9 cellular contexts compared by ENCODE assay signal in genomic region chr1:54069792-54070548, GRCh38. TPM values are rescaled to one million over a fixed set of nuclear protein-coding genes. Genes with fewer than 3 reads are reported as not detected.
DNase-seq lines count a peak whose midpoint lies in the region; ATAC-seq lines count a peak whose summit lies in the region.
"Had no signal": no experiment of that assay in that cellular context is flagged by ENCODE, and none has a peak within 500 bp of the region (broad histone marks: within the 10 kb centered on the region; RNA-seq: fewer than 3 reads in every experiment).

No MANE protein-coding gene starts in this region.

- no peak overlapping the region for H3K4me3 Mint-ChIP-seq in activated CD4-positive, alpha-beta T cell treated with anti-CD3 and anti-CD28 coated beads, Interleukin-2, amount 10 ng/mL, durations not matched to agents 24 days and 14 days
- H3K4me3 Mint-ChIP-seq in stimulated activated naive CD8-positive, alpha-beta T cell treated with anti-CD3 and anti-CD28 coated beads, Interleukin-15, amount 100 ng/mL, for 72 hours, result no peak overlapping the region

- no peaks in the 10 kb centered on the region for H3K9me3 Mint-ChIP-seq in activated CD4-positive, alpha-beta T cell treated with anti-CD3 and anti-CD28 coated beads, Interleukin-2, amount 10 ng/mL, durations not matched to agents 24 days and 14 days
- H3K9me3 Mint-ChIP-seq in stimulated activated naive CD8-positive, alpha-beta T cell treated with anti-CD3 and anti-CD28 coated beads, Interleukin-15, amount 100 ng/mL, for 72 hours, result no peaks in the 10 kb centered on the region

- DNase-seq in activated CD4-positive, alpha-beta T cell treated with anti-CD3 and anti-CD28 coated beads, Interleukin-2, amount 10 ng/mL, durations not matched to agents 24 days and 14 days, result peak; percentile 64
- DNase-seq in activated CD4-positive, alpha-beta T cell treated with anti-CD3 and anti-CD28 coated beads for 1 hour, result no peak
- DNase-seq in NCI-H446 treated with DMSO at 0.1 percent for 48 hours (lab: John Stamatoyannopoulos, UW), result peak; percentile 39
- peak; percentile 59 for DNase-seq in astrocyte of the hippocampus (ENCODE audit: low read depth, low spot score)
- DNase-seq in iPS-NIHi7 (ENCODE audit: extremely low spot score), result peak; percentile 56
- DNase-seq in stimulated activated naive CD8-positive, alpha-beta T cell treated with anti-CD3 and anti-CD28 coated beads, Interleukin-15, amount 100 ng/mL, for 72 hours, result no peak

- H3K27me3 Mint-ChIP-seq in activated CD4-positive, alpha-beta T cell treated with anti-CD3 and anti-CD28 coated beads, Interleukin-2, amount 10 ng/mL, durations not matched to agents 24 days and 14 days, result no peaks in the 10 kb centered on the region
- H3K27me3 Mint-ChIP-seq in stimulated activated naive CD8-positive, alpha-beta T cell treated with anti-CD3 and anti-CD28 coated beads, Interleukin-15, amount 100 ng/mL, for 72 hours, result no peaks in the 10 kb centered on the region

- H3K36me3 Mint-ChIP-seq in activated CD4-positive, alpha-beta T cell treated with anti-CD3 and anti-CD28 coated beads, Interleukin-2, amount 10 ng/mL, durations not matched to agents 24 days and 14 days (ENCODE audit: low read depth), result peaks cover 14% of the 10 kb centered on the region

- ATAC-seq in HG03095 (IDR thresholded peaks at IDR 0.05; ENCODE audit: unreplicated experiment) (peak; percentile 66), GM21381 (IDR thresholded peaks at IDR 0.05; ENCODE audit: unreplicated experiment) (no peak)
- peak; percentile 77 for ATAC-seq in stimulated activated naive CD8-positive, alpha-beta T cell treated with anti-CD3 and anti-CD28 coated beads, Interleukin-15, amount 100 ng/mL, for 72 hours

- no peaks in the 10 kb centered on the region for H3K4me1 Mint-ChIP-seq in activated CD4-positive, alpha-beta T cell treated with anti-CD3 and anti-CD28 coated beads, Interleukin-2, amount 10 ng/mL, durations not matched to agents 24 days and 14 days
- H3K4me1 Mint-ChIP-seq in stimulated activated naive CD8-positive, alpha-beta T cell treated with anti-CD3 and anti-CD28 coated beads, Interleukin-15, amount 100 ng/mL, for 72 hours, result no peaks in the 10 kb centered on the region

- intact Hi-C loops in activated CD4-positive, alpha-beta T cell treated with anti-CD3 and anti-CD28 coated beads, Interleukin-2, amount 10 ng/mL, durations not matched to agents 24 days and 14 days (cut with micrococcal nuclease), result loop anchor here (1.0 to 5.0 kb wide), 2 partner anchors 337 to 419 kb away; partner anchors contain the start of gene SSBP3

- no peak overlapping the region for H3K27ac Mint-ChIP-seq in activated CD4-positive, alpha-beta T cell treated with anti-CD3 and anti-CD28 coated beads, Interleukin-2, amount 10 ng/mL, durations not matched to agents 24 days and 14 days
- no peak overlapping the region for H3K27ac Mint-ChIP-seq in stimulated activated naive CD8-positive, alpha-beta T cell treated with anti-CD3 and anti-CD28 coated beads, Interleukin-15, amount 100 ng/mL, for 72 hours

RNA-seq across cellular contexts. Expression of gene TCEANC2, which starts 16.6 kb away (rescaled TPM):
- 10.0 and 11.6 TPM in 2 replicates for total RNA-seq in activated CD4-positive, alpha-beta T cell treated with anti-CD3 and anti-CD28 coated beads, Interleukin-2, amount 10 ng/mL, durations not matched to agents 24 days and 14 days

RNA-seq across cellular contexts. Expression of gene TMEM59, which starts 17.0 kb away (rescaled TPM):
- 99.3 and 127 TPM in 2 replicates for total RNA-seq in activated CD4-positive, alpha-beta T cell treated with anti-CD3 and anti-CD28 coated beads, Interleukin-2, amount 10 ng/mL, durations not matched to agents 24 days and 14 days

RNA-seq across cellular contexts. Expression of gene LDLRAD1, which starts 52.0 kb away (rescaled TPM):
- not detected in 2 replicates for total RNA-seq in activated CD4-positive, alpha-beta T cell treated with anti-CD3 and anti-CD28 coated beads, Interleukin-2, amount 10 ng/mL, durations not matched to agents 24 days and 14 days
- total RNA-seq: Caco-2 had no signal

Comparison
In these comparisons a context has a peak if more than half of its experiments do, and no peak if none do; other contexts are left out.
1. DNase-seq: peak in activated CD4-positive, alpha-beta T cell treated with anti-CD3 and anti-CD28 coated beads, Interleukin-2, amount 10 ng/mL, durations not matched to agents 24 days and 14 days (single experiment), NCI-H446 treated with DMSO at 0.1 percent for 48 hours (single experiment), astrocyte of the hippocampus (single experiment) and iPS-NIHi7 (single experiment); none in activated CD4-positive, alpha-beta T cell treated with anti-CD3 and anti-CD28 coated beads for 1 hour (single experiment) and stimulated activated naive CD8-positive, alpha-beta T cell treated with anti-CD3 and anti-CD28 coated beads, Interleukin-15, amount 100 ng/mL, for 72 hours (0 of 2).